ENCODE assay signal across 30 cellular contexts in the genomic region with DNA sequence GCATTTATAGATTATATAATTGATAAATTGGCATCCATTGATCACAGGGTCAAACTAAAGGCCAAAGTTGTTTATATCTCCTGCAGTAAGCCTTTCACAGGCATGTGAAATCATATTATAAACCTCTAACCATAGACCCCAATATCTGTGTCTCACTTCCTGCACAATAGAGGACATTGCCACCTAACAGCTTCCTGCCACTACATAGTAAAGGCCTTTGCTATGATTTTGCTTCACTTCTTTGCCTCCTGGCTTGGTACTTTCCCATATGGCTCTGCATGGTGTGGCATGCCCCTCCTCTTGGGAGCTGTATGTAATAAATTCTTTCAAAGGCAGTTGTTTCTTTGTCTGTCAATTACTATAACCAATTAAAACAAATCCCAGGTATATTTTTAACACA. TPM values are rescaled to one million over a fixed set of nuclear protein-coding genes. Genes with fewer than 3 reads are reported as not detected.
"Had no signal": no experiment of that assay in that cellular context is flagged by ENCODE, and none has a peak within 500 bp of the region (broad histone marks: within the 10 kb centered on the region; RNA-seq: fewer than 3 reads in every experiment).

No MANE protein-coding gene starts in this region.

- H3K4me1 Mint-ChIP-seq: immature natural killer cell; stimulated activated memory B cell treated with anti-CD40 and anti-IgM and Interleukin-4, amounts not matched to agents 10 μg/mL and 1 μg/mL and 100 μg/mL, for 72 hours had no signal

- H3K27me3 ChIP-seq: left lung, ovary, right atrium auricular region, right lobe of liver, tibial nerve, vagina had no signal

- ATAC-seq: left colon; left lung; lower lobe of right lung; natural killer cell treated with Interleukin-12 subunit alpha and Interleukin-12 subunit beta and Interleukin-15 and Interleukin-18, amount 100 ng/mL, for 72 hours; right lobe of liver; stimulated activated memory B cell treated with anti-CD40 and anti-IgM and Interleukin-4, amounts not matched to agents 10 μg/mL and 1 μg/mL and 100 μg/mL, for 72 hours; stimulated activated naive CD8-positive, alpha-beta T cell treated with anti-CD3 and anti-CD28 coated beads, Interleukin-15, amount 100 ng/mL, for 72 hours had no signal

- H3K27ac Mint-ChIP-seq: immature natural killer cell; natural killer cell treated with Interleukin-12 subunit alpha and Interleukin-12 subunit beta and Interleukin-15 and Interleukin-18, amount 100 ng/mL, for 72 hours; progenitor cell of endocrine pancreas; stimulated activated memory B cell treated with anti-CD40 and anti-IgM and Interleukin-4, amounts not matched to agents 10 μg/mL and 1 μg/mL and 100 μg/mL, for 72 hours; type B pancreatic cell had no signal

- H3K36me3 ChIP-seq: left lung, lower lobe of right lung, ovary, right atrium auricular region, right lobe of liver, vagina had no signal

- H3K27me3 Mint-ChIP-seq: stimulated activated naive CD8-positive, alpha-beta T cell treated with anti-CD3 and anti-CD28 coated beads, Interleukin-15, amount 100 ng/mL, for 72 hours had no signal

- H3K4me1 ChIP-seq: left lung, lower lobe of right lung, right atrium auricular region, right lobe of liver, tibial nerve, vagina had no signal

- H3K4me3 ChIP-seq: left lung, lower lobe of right lung, ovary, right atrium auricular region, right lobe of liver, smooth muscle cell, tibial nerve, vagina had no signal

- H3K9me3 Mint-ChIP-seq: natural killer cell treated with Interleukin-12 subunit alpha and Interleukin-12 subunit beta and Interleukin-15 and Interleukin-18, amount 100 ng/mL, for 72 hours; stimulated activated memory B cell treated with anti-CD40 and anti-IgM and Interleukin-4, amounts not matched to agents 10 μg/mL and 1 μg/mL and 100 μg/mL, for 72 hours; type B pancreatic cell had no signal

- H3K36me3 Mint-ChIP-seq: natural killer cell treated with Interleukin-12 subunit alpha and Interleukin-12 subunit beta and Interleukin-15 and Interleukin-18, amount 100 ng/mL, for 72 hours; stimulated activated memory B cell treated with anti-CD40 and anti-IgM and Interleukin-4, amounts not matched to agents 10 μg/mL and 1 μg/mL and 100 μg/mL, for 72 hours; type B pancreatic cell had no signal

- DNase-seq: hypothalamus; immature natural killer cell; kidney; left colon; left lung; lower lobe of right lung; mammary epithelial cell; mesenchymal stem cell; ovary; right lobe of liver; stimulated activated CD4-positive, alpha-beta T cell treated with anti-CD3 and anti-CD28 coated beads, Interleukin-1b, Interleukin-23, amount 100 ng/mL, for 48 hours; stimulated activated CD4-positive, alpha-beta T cell treated with anti-CD3 and anti-CD28 coated beads, Interleukin-2, amount 100 ng/mL, for 48 hours; stimulated activated CD4-positive, alpha-beta T cell treated with anti-CD3 and anti-CD28 coated beads, Interleukin-4, amount 100 ng/mL, for 4 hours; stimulated activated CD8-positive, alpha-beta memory T cell treated with anti-CD3 and anti-CD28 coated beads, Interleukin-4, amount 100 ng/mL, for 48 hours; stimulated activated naive CD4-positive, alpha-beta T cell treated with Interleukin-2 at 50 U/mL for 16 hours; stimulated activated naive CD8-positive, alpha-beta T cell treated with anti-CD3 and anti-CD28 coated beads, Interleukin-15, amount 100 ng/mL, for 72 hours; substantia nigra had no signal

- H3K4me3 Mint-ChIP-seq: immature natural killer cell; natural killer cell treated with Interleukin-12 subunit alpha and Interleukin-12 subunit beta and Interleukin-15 and Interleukin-18, amount 100 ng/mL, for 72 hours; stimulated activated memory B cell treated with anti-CD40 and anti-IgM and Interleukin-4, amounts not matched to agents 10 μg/mL and 1 μg/mL and 100 μg/mL, for 72 hours; stimulated activated naive CD8-positive, alpha-beta T cell treated with anti-CD3 and anti-CD28 coated beads, Interleukin-15, amount 100 ng/mL, for 72 hours; type B pancreatic cell had no signal

- H3K9me3 ChIP-seq: lower lobe of right lung, ovary, right atrium auricular region, right lobe of liver, vagina had no signal

- H3K27ac ChIP-seq: left lung, lower lobe of right lung, ovary, right atrium auricular region, right lobe of liver, tibial nerve, vagina had no signal

RNA-seq across cellular contexts. Expression of gene ZNF662, which starts 20.4 kb away (rescaled TPM):
- polyA plus RNA-seq: neural cell, smooth muscle cell had no signal

RNA-seq across cellular contexts. Expression of gene CYP8B1, which starts 50.6 kb away (rescaled TPM):
- total RNA-seq: left colon, left lung, lower lobe of right lung, mammary epithelial cell, progenitor cell of endocrine pancreas, pulmonary artery endothelial cell, right atrium auricular region, skeletal muscle tissue, smooth muscle cell, temporal lobe, tibial nerve, ureter, vagina had no signal
- polyA plus RNA-seq: immature natural killer cell, mammary epithelial cell, neural cell, ovary, smooth muscle cell had no signal

RNA-seq across cellular contexts. Expression of gene GASK1A, which starts 52.8 kb away (rescaled TPM):
- polyA plus RNA-seq: immature natural killer cell, neural cell, smooth muscle cell had no signal
